19 cellular contexts compared by ENCODE assay signal in the genomic region with DNA sequence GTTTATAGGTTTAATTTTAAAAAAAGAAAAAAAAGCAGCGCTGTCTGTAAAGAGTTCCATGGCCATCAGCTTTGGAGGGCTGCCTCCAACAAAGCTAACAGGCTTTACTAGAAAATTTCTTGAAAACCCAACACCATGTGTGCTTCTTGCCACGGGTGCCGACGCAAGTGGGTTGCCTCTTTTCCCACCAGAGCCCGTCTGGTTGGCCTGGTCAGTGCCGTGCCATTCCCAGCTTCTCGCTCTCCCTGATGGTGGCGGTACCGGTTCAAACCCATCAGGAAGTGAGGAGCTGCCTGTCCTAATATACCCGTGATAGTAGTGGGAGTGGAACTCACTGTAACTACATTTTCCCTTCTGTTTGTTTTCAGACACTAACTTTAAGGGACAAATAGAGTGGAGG.
A peak's percentile ranks its signal among the peaks of the same experiment; 100 is the strongest.
DNase-seq lines count a peak whose midpoint lies in the region; ATAC-seq and TF ChIP-seq lines count a peak whose summit lies in the region.
"Had no signal": no experiment of that assay in that cellular context is flagged by ENCODE, and none has a peak within 500 bp of the region (broad histone marks: within the 10 kb centered on the region; RNA-seq: fewer than 3 reads in every experiment).

No MANE protein-coding gene starts in this region.

- H3K27ac Mint-ChIP-seq in GM23338, result no peak overlapping the region
- H3K27ac Mint-ChIP-seq in chondrocyte (ENCODE audit: unreplicated experiment), result no peak overlapping the region
- H3K27ac Mint-ChIP-seq: B cell; CD4-positive, alpha-beta T cell; CD8-positive, alpha-beta T cell had no signal

- CTCF ChIA-PET in GM10248 (lab: Yijun Ruan, JAX), result no interaction called here

- H3K4me3 Mint-ChIP-seq in GM23338, result no peak overlapping the region
- H3K4me3 Mint-ChIP-seq in chondrocyte (ENCODE audit: unreplicated experiment), result no peak overlapping the region
- H3K4me3 Mint-ChIP-seq: B cell; CD4-positive, alpha-beta T cell; CD8-positive, alpha-beta T cell had no signal

- H3F3A ChIP-seq in GM23338 (replicated peaks; ENCODE audit: low read depth), result no peaks in the 10 kb centered on the region

- peaks cover 0 to 5% (median 0%) of the 10 kb centered on the region in 8 donors for H3K9me3 ChIP-seq in spleen
- H3K9me3 ChIP-seq: A549; BLaER1 treated with 17β-estradiol and CSF1 and Interleukin-3, amounts not matched to agents 10 nM and 100 nM; Caco-2 had no signal

- H3K79me2 ChIP-seq in GM23338 (replicated peaks; ENCODE audit: insufficient read depth), result no peaks in the 10 kb centered on the region

- H4K20me1 ChIP-seq in GM23338 (replicated peaks; ENCODE audit: insufficient read depth), result no peaks in the 10 kb centered on the region; the same call in 1 of the 2 replicates

- peak; percentile 52 for ATAC-seq in GM23338
- ATAC-seq in GM21390 (IDR thresholded peaks at IDR 0.05; ENCODE audit: unreplicated experiment), result no peak
- ATAC-seq: A549; CD8-positive, alpha-beta T cell; GM12878 had no signal

- H3K9me3 Mint-ChIP-seq in GM23338 (no peaks in the 10 kb centered on the region), chondrocyte (ENCODE audit: low read depth) (no peaks in the 10 kb centered on the region)
- H3K9me3 Mint-ChIP-seq: CD4-positive, alpha-beta T cell; CD8-positive, alpha-beta T cell had no signal

- POLR2A ChIA-PET in GM10248 (lab: Yijun Ruan, JAX), result no interaction called here

- H3K4me3 ChIP-seq in GM23338 (no peak overlapping the region), spleen (no peak overlapping the region)
- H3K4me3 ChIP-seq: A549; BLaER1 treated with 17β-estradiol and CSF1 and Interleukin-3, amounts not matched to agents 10 nM and 100 nM; GM12878 had no signal

- DNase-seq in GM23338 (ENCODE audit: low spot score) (no peak), chondrocyte (ENCODE audit: low spot score) (peak; percentile 67), spleen (peak; percentile 20), GM10248 (ENCODE audit: extremely low spot score) (no peak), hippocampal formation (lab: John Stamatoyannopoulos, UW) (no peak)
- DNase-seq: AML-193; Caco-2; Calu3; CD4-positive, alpha-beta T cell; CD8-positive, alpha-beta T cell; DMS79 treated with DMSO at 0.1 percent for 48 hours; GF-D8 had no signal

- no peaks in the 10 kb centered on the region for H3K36me3 Mint-ChIP-seq in GM23338 (ENCODE audit: low read depth)
- no peaks in the 10 kb centered on the region for H3K36me3 Mint-ChIP-seq in chondrocyte (ENCODE audit: low read depth)
- H3K36me3 Mint-ChIP-seq: CD8-positive, alpha-beta T cell had no signal

- H3K27me3 ChIP-seq in GM23338 (ENCODE audit: insufficient read depth) (peaks cover 4% of the 10 kb centered on the region; the same call in 1 of the 2 replicates), spleen (replicated peaks in 1 of 7) (no peaks in the 10 kb centered on the region)
- H3K27me3 ChIP-seq: BLaER1 treated with 17β-estradiol and CSF1 and Interleukin-3, amounts not matched to agents 10 nM and 100 nM had no signal

- H2AFZ ChIP-seq in GM23338, result no peak overlapping the region

- H3K4me1 ChIP-seq in GM23338 (ENCODE audit: insufficient read depth), result no peaks in the 10 kb centered on the region
- H3K4me1 ChIP-seq in spleen, result no peaks in the 10 kb centered on the region
- H3K4me1 ChIP-seq: A549, Caco-2 had no signal

- WGBS in spleen, 5 donors, result 79 to 90% (median 84%) methylated on average over 10 of the region's 10 CpGs

- H3K27me3 Mint-ChIP-seq in GM23338 (ENCODE audit: insufficient read depth, low read depth, poor library complexity) (peaks cover 6% of the 10 kb centered on the region), chondrocyte (ENCODE audit: low read depth) (peaks cover 4% of the 10 kb centered on the region)
- H3K27me3 Mint-ChIP-seq: B cell; CD4-positive, alpha-beta T cell had no signal

- no peak for TF ChIP-seq POLR2A in spleen (IDR thresholded peaks at IDR 0.05)

- H3K4me2 ChIP-seq in GM23338, result no peak overlapping the region
- H3K4me2 ChIP-seq: A549; BLaER1 treated with 17β-estradiol and CSF1 and Interleukin-3, amounts not matched to agents 10 nM and 100 nM had no signal

- H3K9me2 ChIP-seq in GM23338 (ENCODE audit: insufficient read depth), result no peaks in the 10 kb centered on the region

- TF ChIP-seq CTCF in GM23338 (conservative IDR thresholded peaks at IDR 0.05; ENCODE audit: low read depth in 2 of 2) (peak in 1 of 2 experiments; percentile 33; a peak in 1 of 4 replicates), chondrocyte (IDR thresholded peaks at IDR 0.05) (no peak), spleen (IDR thresholded peaks at IDR 0.05 in 8 of 11, conservative IDR thresholded peaks at IDR 0.05 in 3 of 11) (no peak), GM10248 (IDR thresholded peaks at IDR 0.05; ENCODE audit: control extremely low read depth, extremely low read depth, low read depth, missing control alignments) (no peak)

- no peaks in the 10 kb centered on the region for H3K36me3 ChIP-seq in GM23338 (ENCODE audit: insufficient read depth)
- no peaks in the 10 kb centered on the region for H3K36me3 ChIP-seq in spleen
- H3K36me3 ChIP-seq: BLaER1 treated with 17β-estradiol and CSF1 and Interleukin-3, amounts not matched to agents 10 nM and 100 nM had no signal

- peaks cover 6% of the 10 kb centered on the region; the same call in 2 of the 3 replicates for H3K4me1 Mint-ChIP-seq in GM23338
- no peaks in the 10 kb centered on the region for H3K4me1 Mint-ChIP-seq in chondrocyte (ENCODE audit: low read depth)
- H3K4me1 Mint-ChIP-seq: B cell had no signal

- H3K27ac ChIP-seq in GM23338 (ENCODE audit: low read depth), result no peak overlapping the region
- H3K27ac ChIP-seq in spleen, result no peak overlapping the region
- H3K27ac ChIP-seq: 22Rv1; A549; BLaER1 treated with 17β-estradiol and CSF1 and Interleukin-3, amounts not matched to agents 10 nM and 100 nM; C4-2B had no signal

- intact Hi-C loops in spleen (cut with DNase I; ENCODE audit: low total_unique reads), result no loop called here

TF ChIP-seq in GM23338, 12 proteins besides CTCF, POLR2A, EP300 and RAD21:
- TF ChIP-seq POLR2AphosphoS5 (IDR thresholded peaks at IDR 0.05; ENCODE audit: low read depth), result no peak
- TF ChIP-seq ZNF331 (CRISPR knock-in tag; IDR thresholded peaks at IDR 0.05; ENCODE audit: low read depth), result no peak
- TF ChIP-seq STAT1 (IDR thresholded peaks at IDR 0.05; ENCODE audit: unreplicated experiment), result no peak
- TF ChIP-seq ZNF114 (CRISPR knock-in tag; IDR thresholded peaks at IDR 0.05), result no peak
- TF ChIP-seq NANOG (IDR thresholded peaks at IDR 0.05; ENCODE audit: borderline replicate concordance), result no peak
- TF ChIP-seq, protein P1, sequence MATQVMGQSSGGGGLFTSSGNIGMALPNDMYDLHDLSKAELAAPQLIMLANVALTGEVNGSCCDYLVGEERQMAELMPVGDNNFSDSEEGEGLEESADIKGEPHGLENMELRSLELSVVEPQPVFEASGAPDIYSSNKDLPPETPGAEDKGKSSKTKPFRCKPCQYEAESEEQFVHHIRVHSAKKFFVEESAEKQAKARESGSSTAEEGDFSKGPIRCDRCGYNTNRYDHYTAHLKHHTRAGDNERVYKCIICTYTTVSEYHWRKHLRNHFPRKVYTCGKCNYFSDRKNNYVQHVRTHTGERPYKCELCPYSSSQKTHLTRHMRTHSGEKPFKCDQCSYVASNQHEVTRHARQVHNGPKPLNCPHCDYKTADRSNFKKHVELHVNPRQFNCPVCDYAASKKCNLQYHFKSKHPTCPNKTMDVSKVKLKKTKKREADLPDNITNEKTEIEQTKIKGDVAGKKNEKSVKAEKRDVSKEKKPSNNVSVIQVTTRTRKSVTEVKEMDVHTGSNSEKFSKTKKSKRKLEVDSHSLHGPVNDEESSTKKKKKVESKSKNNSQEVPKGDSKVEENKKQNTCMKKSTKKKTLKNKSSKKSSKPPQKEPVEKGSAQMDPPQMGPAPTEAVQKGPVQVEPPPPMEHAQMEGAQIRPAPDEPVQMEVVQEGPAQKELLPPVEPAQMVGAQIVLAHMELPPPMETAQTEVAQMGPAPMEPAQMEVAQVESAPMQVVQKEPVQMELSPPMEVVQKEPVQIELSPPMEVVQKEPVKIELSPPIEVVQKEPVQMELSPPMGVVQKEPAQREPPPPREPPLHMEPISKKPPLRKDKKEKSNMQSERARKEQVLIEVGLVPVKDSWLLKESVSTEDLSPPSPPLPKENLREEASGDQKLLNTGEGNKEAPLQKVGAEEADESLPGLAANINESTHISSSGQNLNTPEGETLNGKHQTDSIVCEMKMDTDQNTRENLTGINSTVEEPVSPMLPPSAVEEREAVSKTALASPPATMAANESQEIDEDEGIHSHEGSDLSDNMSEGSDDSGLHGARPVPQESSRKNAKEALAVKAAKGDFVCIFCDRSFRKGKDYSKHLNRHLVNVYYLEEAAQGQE (IDR thresholded peaks at IDR 0.05; ENCODE audit: unreplicated experiment), result no peak
- no peak for TF ChIP-seq CREB1 (CRISPR knock-in tag; IDR thresholded peaks at IDR 0.05; ENCODE audit: low read depth)
TF ChIP-seq in GM23338: peak in this region for 0.

Comparison
In these comparisons a context has a peak if more than half of its experiments do, and no peak if none do; other contexts are left out.
1. DNase-seq: peak in chondrocyte (single experiment) and spleen (single experiment); none in GM23338 (single experiment), GM10248 (single experiment) and hippocampal formation (0 of 2).